In genomic region chr3:25782938-25783660, GRCh38 we compare ENCODE assay signal across 8 cellular contexts.
A peak's percentile ranks its signal among the peaks of the same experiment; 100 is the strongest.
DNase-seq lines count a peak whose midpoint lies in the region; ATAC-seq and FAIRE-seq lines count a peak whose summit lies in the region.

TSS of gene NGLY1 (minus strand) at chr3:25783443. CDS start at chr3:25783390, 53 bp downstream.

- H3K9me3 ChIP-seq in BLaER1: 0 out of 2 replicates have a peak, but pooled peaks cover 8% of the 10 kb centered on the region

- DNase-seq in GM19239 (ENCODE audit: insufficient read length, low spot score) (peak; percentile 61), NK-92 (lab: John Stamatoyannopoulos, UW; ENCODE audit: unreplicated experiment) (peak; percentile 2), medulla oblongata (ENCODE audit: extremely low spot score) (peak; percentile 83)
- peak; percentile 55 to 80 for DNase-seq in activated CD8-positive, alpha-beta memory T cell treated with anti-CD3 and anti-CD28 coated beads for 1 hour (ENCODE audit: extremely low read depth in 1 of 2, low read depth in 1 of 2)
- peak; percentile 73 for DNase-seq in effector CD8-positive, alpha-beta T cell (lab: John Stamatoyannopoulos, UW)
- peak; percentile 68 to 77 (median 75) for DNase-seq in stimulated activated CD4-positive, alpha-beta T cell treated with anti-CD3 and anti-CD28 coated beads, TNF-alpha, amount 100 ng/mL, for 48 hours (ENCODE audit: low read depth in 3 of 3)

- ATAC-seq in HG03439 (IDR thresholded peaks at IDR 0.05; ENCODE audit: unreplicated experiment): peak; percentile 78

- peak within 1 kb of the TSS; percentile 91 for H3K4me2 ChIP-seq in BLaER1

- FAIRE-seq in GM19239 (lab: Jason Lieb, UNC): no peak

- H3K36me3 ChIP-seq in BLaER1: peaks cover 11% of the 10 kb centered on the region

- H3K9ac ChIP-seq in BLaER1: peak within 1 kb of the TSS; percentile 88

- H3K27ac ChIP-seq in BLaER1: peak within 1 kb of the TSS; percentile 85

- peaks cover 41% of the 10 kb centered on the region for H4K20me1 ChIP-seq in BLaER1

- H3K4me3 ChIP-seq in BLaER1: peak within 1 kb of the TSS; percentile 93

- H3K27me3 ChIP-seq in BLaER1: no peaks in the 10 kb centered on the region

- peaks cover 53% of the 10 kb centered on the region for H3K4me1 ChIP-seq in BLaER1

Comparison
In these comparisons a context has a peak if more than half of its experiments do, and no peak if none do; other contexts are left out.
1. Peak in every context shown above with its lines: DNase-seq, ATAC-seq, H3K4me3 ChIP-seq and H3K27ac ChIP-seq.
2. DNase-seq: peak in every context shown above with its lines; median percentile 83 in medulla oblongata; 75 in stimulated activated CD4-positive, alpha-beta T cell treated with anti-CD3 and anti-CD28 coated beads, TNF-alpha, amount 100 ng/mL, for 48 hours; 73 in effector CD8-positive, alpha-beta T cell; 68 in activated CD8-positive, alpha-beta memory T cell treated with anti-CD3 and anti-CD28 coated beads for 1 hour; 61 in GM19239; 2 in NK-92.